ENCODE assay signal across 19 cellular contexts in the genomic region with DNA sequence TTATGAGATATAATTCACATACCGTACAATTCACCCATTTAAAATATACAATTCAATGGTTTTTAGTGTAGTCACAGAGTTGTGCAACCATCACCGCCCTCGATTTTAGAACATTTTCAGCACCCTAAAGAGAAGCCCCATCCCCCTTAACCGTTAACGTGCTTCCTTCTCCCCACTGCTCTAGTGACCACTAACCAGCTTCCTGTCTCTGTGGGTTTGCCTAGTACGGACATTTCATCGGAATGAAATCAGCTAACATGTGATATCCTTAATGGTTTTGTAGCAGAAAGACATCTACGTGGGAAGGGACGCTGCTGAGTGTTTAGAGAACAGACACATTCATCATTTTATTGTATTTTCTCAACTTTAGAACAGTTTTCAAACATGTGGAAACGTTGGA.
A peak's percentile ranks its signal among the peaks of the same experiment; 100 is the strongest.
DNase-seq lines count a peak whose midpoint lies in the region; ATAC-seq and TF ChIP-seq lines count a peak whose summit lies in the region.
"Had no signal": no experiment of that assay in that cellular context is flagged by ENCODE, and none has a peak within 500 bp of the region (broad histone marks: within the 10 kb centered on the region; RNA-seq: fewer than 3 reads in every experiment).

No MANE protein-coding gene starts in this region.

- H3K9me3 ChIP-seq in left lung = no peaks in the 10 kb centered on the region
- H3K9me3 ChIP-seq: gastrocnemius medialis, HAP-1 had no signal

- H3K36me3 ChIP-seq in left lung = no peaks in the 10 kb centered on the region
- H3K36me3 ChIP-seq: gastrocnemius medialis, HAP-1 had no signal

- intact Hi-C loops in activated CD8-positive, alpha-beta T cell treated with anti-CD3 and anti-CD28 coated beads for 36 hours (cut with micrococcal nuclease) = no loop called here
- intact Hi-C loops in left lung (cut with DNase I) = no loop called here

- peaks cover 5% of the 10 kb centered on the region for H3K9me3 Mint-ChIP-seq in activated CD8-positive, alpha-beta T cell treated with anti-CD3 and anti-CD28 coated beads for 36 hours
- no peaks in the 10 kb centered on the region for H3K9me3 Mint-ChIP-seq in endothelial cell (ENCODE audit: unreplicated experiment)

- H3K4me3 Mint-ChIP-seq in activated CD8-positive, alpha-beta T cell treated with anti-CD3 and anti-CD28 coated beads for 36 hours = no peak overlapping the region
- no peak overlapping the region for H3K4me3 Mint-ChIP-seq in endothelial cell (ENCODE audit: unreplicated experiment)
- H3K4me3 Mint-ChIP-seq: activated T-cell treated with anti-CD3 and anti-CD28 coated beads, Interleukin-2, amount 50 U/mL, for 24 hours; CD4-positive, alpha-beta memory T cell; WTC11 had no signal

- peak; percentile 58 for ATAC-seq in activated CD8-positive, alpha-beta T cell treated with anti-CD3 and anti-CD28 coated beads for 36 hours
- peak; percentile 41 for ATAC-seq in left lung
- ATAC-seq: gastrocnemius medialis, WTC11 had no signal

- H3K27me3 ChIP-seq in left lung = no peaks in the 10 kb centered on the region
- H3K27me3 ChIP-seq: gastrocnemius medialis had no signal

- DNase-seq in COLO829 (ENCODE audit: low spot score) (peak; percentile 40), Kasumi-1 (lab: John Stamatoyannopoulos, UW) (peak; percentile 68), left lung (no peak), GM20000 (ENCODE audit: low spot score) (no peak), endothelial cell (ENCODE audit: low spot score) (no peak), NCI-H2171 (lab: John Stamatoyannopoulos, UW) (no peak), SKM-1 (lab: John Stamatoyannopoulos, UW; ENCODE audit: unreplicated experiment) (no peak)
- DNase-seq in activated CD8-positive, alpha-beta T cell treated with anti-CD3 and anti-CD28 coated beads for 36 hours = peak; percentile 18
- DNase-seq: activated T-cell treated with anti-CD3 and anti-CD28 coated beads, Interleukin-2, amount 50 U/mL, for 24 hours; aorta; CD4-positive, alpha-beta memory T cell; gastrocnemius medialis; NCI-H1417; NCI-H510A; SHP77; stimulated activated CD4-positive, alpha-beta T cell treated with anti-CD3 and anti-CD28 coated beads, Interleukin-4, amount 100 ng/mL, for 4 hours; stimulated activated naive CD4-positive, alpha-beta T cell had no signal

- peaks cover 5% of the 10 kb centered on the region for H3K4me1 Mint-ChIP-seq in activated CD8-positive, alpha-beta T cell treated with anti-CD3 and anti-CD28 coated beads for 36 hours (ENCODE audit: low read depth)
- no peaks in the 10 kb centered on the region for H3K4me1 Mint-ChIP-seq in endothelial cell (ENCODE audit: unreplicated experiment)
- H3K4me1 Mint-ChIP-seq: CD4-positive, alpha-beta memory T cell had no signal

- peaks cover 2% of the 10 kb centered on the region for H3K27me3 Mint-ChIP-seq in activated CD8-positive, alpha-beta T cell treated with anti-CD3 and anti-CD28 coated beads for 36 hours
- H3K27me3 Mint-ChIP-seq in endothelial cell (ENCODE audit: unreplicated experiment) = peaks cover 2% of the 10 kb centered on the region

- POLR2A ChIA-PET in activated CD8-positive, alpha-beta T cell treated with anti-CD3 and anti-CD28 coated beads for 36 hours (lab: Charles Lee) = no interaction called here

- H3K4me3 ChIP-seq in left lung = no peak overlapping the region
- H3K4me3 ChIP-seq: gastrocnemius medialis, HAP-1 had no signal

- CTCF ChIA-PET in activated CD8-positive, alpha-beta T cell treated with anti-CD3 and anti-CD28 coated beads for 36 hours (lab: Charles Lee) = no interaction called here

- H3K4me1 ChIP-seq in left lung = peaks cover 0 to 4% of the 10 kb centered on the region in 2 donors
- H3K4me1 ChIP-seq: HAP-1 had no signal

- H3K36me3 Mint-ChIP-seq in activated CD8-positive, alpha-beta T cell treated with anti-CD3 and anti-CD28 coated beads for 36 hours (ENCODE audit: low read depth) = no peaks in the 10 kb centered on the region
- H3K36me3 Mint-ChIP-seq in endothelial cell (ENCODE audit: low read depth, unreplicated experiment) = no peaks in the 10 kb centered on the region
- H3K36me3 Mint-ChIP-seq: CD4-positive, alpha-beta memory T cell; WTC11 had no signal

- H3K27ac Mint-ChIP-seq in activated CD8-positive, alpha-beta T cell treated with anti-CD3 and anti-CD28 coated beads for 36 hours = no peak overlapping the region
- no peak overlapping the region for H3K27ac Mint-ChIP-seq in endothelial cell (ENCODE audit: unreplicated experiment)
- H3K27ac Mint-ChIP-seq: activated T-cell treated with anti-CD3 and anti-CD28 coated beads, Interleukin-2, amount 50 U/mL, for 24 hours; CD4-positive, alpha-beta memory T cell; WTC11 had no signal

- TF ChIP-seq CTCF in activated CD8-positive, alpha-beta T cell treated with anti-CD3 and anti-CD28 coated beads for 36 hours (IDR thresholded peaks at IDR 0.05) = no peak
- TF ChIP-seq CTCF in left lung (IDR thresholded peaks at IDR 0.05) = no peak
- no peak for TF ChIP-seq CTCF in GM20000 (IDR thresholded peaks at IDR 0.05; ENCODE audit: extremely low read depth, missing control alignments)
- no peak for TF ChIP-seq CTCF in endothelial cell (IDR thresholded peaks at IDR 0.05; ENCODE audit: unreplicated experiment)

- H3K27ac ChIP-seq in left lung = no peak overlapping the region
- H3K27ac ChIP-seq: gastrocnemius medialis had no signal

Comparison
In these comparisons a context has a peak if more than half of its experiments do, and no peak if none do; other contexts are left out.
1. DNase-seq: peak in COLO829 (single experiment), Kasumi-1 (2 of 2) and activated CD8-positive, alpha-beta T cell treated with anti-CD3 and anti-CD28 coated beads for 36 hours (single experiment); none in left lung (0 of 2), GM20000 (single experiment), endothelial cell (single experiment), NCI-H2171 (single experiment) and SKM-1 (single experiment).